In genomic region chr14:103847439-103847953, GRCh38 we compare ENCODE assay signal across 8 cellular contexts. TPM values are rescaled to one million over a fixed set of nuclear protein-coding genes. Genes with fewer than 3 reads are reported as not detected.
DNase-seq lines count a peak whose midpoint lies in the region; ATAC-seq and TF ChIP-seq lines count a peak whose summit lies in the region.

PPP1R13B (minus strand) TSS chr14:103847575; CDS start chr14:103847307, 268 bp downstream.

- H3K27ac ChIP-seq in ACC112 (ENCODE audit: low read depth, low read length) = no peak within 1 kb of the TSS

- ATAC-seq in GM18867 (IDR thresholded peaks at IDR 0.05; ENCODE audit: unreplicated experiment) (peak; percentile 91), HG03103 (IDR thresholded peaks at IDR 0.05; ENCODE audit: low read depth, unreplicated experiment) (peak; percentile 86)

- H2AFZ ChIP-seq in ACC112 (ENCODE audit: low read length, unreplicated experiment) = peak within 1 kb of the TSS; percentile 90

- TF ChIP-seq CTCF in kidney epithelial cell (IDR thresholded peaks at IDR 0.05; ENCODE audit: insufficient read depth, low read length, poor library complexity, severe bottlenecking) = no peak

- H3K79me2 ChIP-seq in ACC112 (ENCODE audit: control insufficient read depth, insufficient read depth, low read length, unreplicated experiment) = no peaks in the 10 kb centered on the region

- H3K4me3 ChIP-seq in ACC112 (ENCODE audit: low read depth, low read length) = peak within 1 kb of the TSS; percentile 96
- H3K4me3 ChIP-seq in kidney epithelial cell (ENCODE audit: low read depth, low read length) = peak within 1 kb of the TSS; percentile 82

- peak; percentile 95 for DNase-seq in NCI-H345 (lab: John Stamatoyannopoulos, UW)
- DNase-seq in activated CD4-positive, alpha-beta T cell treated with anti-CD3 and anti-CD28 coated beads for 1 hour = peak; percentile 90
- peak; percentile 99 for DNase-seq in cerebellum (ENCODE audit: low spot score)
- peak; percentile 48 for DNase-seq in kidney epithelial cell (ENCODE audit: low read depth)
- peak; percentile 94 to 97 for DNase-seq in stimulated activated CD4-positive, alpha-beta T cell treated with anti-CD3 and anti-CD28 coated beads, Interleukin-15, amount 100 ng/mL, for 1 hour (ENCODE audit: low read depth in 1 of 2, low spot score in 1 of 2)

- H3K36me3 ChIP-seq in ACC112 (ENCODE audit: insufficient read depth, low read length) (no peaks in the 10 kb centered on the region), kidney epithelial cell (ENCODE audit: control insufficient read depth, insufficient read depth, low read length) (no peaks in the 10 kb centered on the region)

- peaks cover 15% of the 10 kb centered on the region; the same call in 1 of the 2 replicates for H3K27me3 ChIP-seq in ACC112 (ENCODE audit: insufficient read depth, low read length)
- peaks cover 4% of the 10 kb centered on the region for H3K27me3 ChIP-seq in kidney epithelial cell (ENCODE audit: control insufficient read depth, insufficient read depth, low read length)

- peaks cover 6% of the 10 kb centered on the region for H3K4me1 ChIP-seq in ACC112 (ENCODE audit: control insufficient read depth, insufficient read depth, low read length, unreplicated experiment)

RNA-seq across cellular contexts. Expression of gene PPP1R13B, which starts in this region (rescaled TPM):
- total RNA-seq in cerebellum (15.6 TPM), kidney epithelial cell (7.3 and 10.5 TPM in 2 replicates)

Comparison
In these comparisons a context has a peak if more than half of its experiments do, and no peak if none do; other contexts are left out.
1. DNase-seq: peak in every context shown above with its lines; median percentile 99 in cerebellum; 96 in stimulated activated CD4-positive, alpha-beta T cell treated with anti-CD3 and anti-CD28 coated beads, Interleukin-15, amount 100 ng/mL, for 1 hour; 95 in NCI-H345; 90 in activated CD4-positive, alpha-beta T cell treated with anti-CD3 and anti-CD28 coated beads for 1 hour; 48 in kidney epithelial cell.